In the genomic region with DNA sequence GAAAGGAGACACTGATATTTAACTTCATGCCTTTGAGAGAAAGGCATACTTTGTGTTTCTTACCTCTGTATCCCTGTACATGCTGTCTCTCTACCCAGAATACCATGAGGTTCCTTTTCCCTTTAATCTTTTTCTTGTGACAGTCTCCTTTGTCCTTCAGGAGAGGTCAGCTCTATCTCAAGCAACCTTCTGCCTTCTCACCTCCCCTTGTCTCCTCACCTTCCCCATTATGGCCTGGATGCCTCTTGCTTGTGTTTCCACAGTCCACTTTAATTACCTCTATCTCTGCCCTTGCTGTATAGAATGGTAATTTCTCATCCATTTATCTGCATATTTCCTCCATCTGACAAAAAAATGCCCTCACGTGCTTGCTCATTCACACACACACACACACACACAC, we compare ENCODE assay signal across 13 cellular contexts. TPM values are rescaled to one million over a fixed set of nuclear protein-coding genes. Genes with fewer than 3 reads are reported as not detected.
DNase-seq lines count a peak whose midpoint lies in the region; ATAC-seq, FAIRE-seq and TF ChIP-seq lines count a peak whose summit lies in the region.
"Had no signal": no experiment of that assay in that cellular context is flagged by ENCODE, and none has a peak within 500 bp of the region (broad histone marks: within the 10 kb centered on the region; RNA-seq: fewer than 3 reads in every experiment).

No MANE protein-coding gene starts in this region.

- H3K4me1 ChIP-seq in IMR-90 (ENCODE audit: control insufficient read depth, insufficient read depth, low read length): peaks cover 16% of the 10 kb centered on the region
- peaks cover 35% of the 10 kb centered on the region for H3K4me1 ChIP-seq in astrocyte (ENCODE audit: insufficient read depth, low read length)

- peak overlapping the region; percentile 70 for H3K27ac ChIP-seq in CD4-positive, alpha-beta T cell (ENCODE audit: low read depth, low read length)
- H3K27ac ChIP-seq in IMR-90 (ENCODE audit: insufficient read depth, low read length) (no peak overlapping the region; the same call in 1 of the 2 replicates), astrocyte (ENCODE audit: low read depth, low read length) (peak overlapping the region; percentile 41)

- H2BK5ac ChIP-seq in IMR-90 (ENCODE audit: low read depth, low read length, poor library complexity, severe bottlenecking): peak overlapping the region; percentile 42

- no peaks in the 10 kb centered on the region for H3K27me3 ChIP-seq in CD4-positive, alpha-beta T cell (ENCODE audit: control insufficient read depth, insufficient read depth, low read length)
- H3K27me3 ChIP-seq in IMR-90 (ENCODE audit: control insufficient read depth, insufficient read depth, low read length): no peaks in the 10 kb centered on the region
- H3K27me3 ChIP-seq in astrocyte (ENCODE audit: insufficient read depth, low read length): no peaks in the 10 kb centered on the region

- peak; percentile 60 for FAIRE-seq in astrocyte (lab: Jason Lieb, UNC)

- no peak overlapping the region for H2AK5ac ChIP-seq in IMR-90 (ENCODE audit: low read depth, low read length)

- H2BK120ac ChIP-seq in IMR-90 (ENCODE audit: low read depth, low read length): no peak overlapping the region

- peaks cover 97% of the 10 kb centered on the region for H3K79me2 ChIP-seq in astrocyte (ENCODE audit: insufficient read depth, low read length)

- H4K5ac ChIP-seq in IMR-90 (ENCODE audit: low read depth, low read length): no peak overlapping the region

- H3K79me1 ChIP-seq in IMR-90 (ENCODE audit: low read depth in 1 of 2, low read length in 2 of 2): 0 out of 4 replicates have a peak, but pooled peaks cover 0 to 3% of the 10 kb centered on the region in 2 experiments

- H3K23ac ChIP-seq in IMR-90 (ENCODE audit: low read depth, low read length): no peak overlapping the region

- H4K91ac ChIP-seq in IMR-90 (ENCODE audit: insufficient read depth, low read depth, low read length): no peak overlapping the region

- H2BK15ac ChIP-seq in IMR-90 (ENCODE audit: low read depth, low read length): no peak overlapping the region

- DNase-seq in CD4-positive, alpha-beta T cell: no peak
- no peak for DNase-seq in IMR-90
- no peak for DNase-seq in astrocyte (ENCODE audit: low read depth)
- no peak for DNase-seq in natural killer cell
- no peak for DNase-seq in KG1 (lab: John Stamatoyannopoulos, UW)
- DNase-seq in SIG-M5 treated with dmso at 0.1 percent for 504 hours (lab: John Stamatoyannopoulos, UW; ENCODE audit: unreplicated experiment): no peak
- no peak for DNase-seq in NCI-H1105 treated with DMSO at 0.1 percent for 48 hours (lab: John Stamatoyannopoulos, UW)
- DNase-seq: DMS53; dorsolateral prefrontal cortex; NCI-H526; nucleus accumbens; stimulated activated CD4-positive, alpha-beta T cell treated with anti-CD3 and anti-CD28 coated beads, Interleukin-4, amount 100 ng/mL, for 1 hour had no signal

- H2BK20ac ChIP-seq in IMR-90 (ENCODE audit: low read depth, low read length): no peak overlapping the region

- POLR2A ChIA-PET in CD4-positive, alpha-beta T cell (lab: Charles Lee): interaction anchor here (1.3 to 4.1 kb wide), 3 partner anchors 21 to 95 kb away, joined by 5 to 25 read pairs (median 10); a partner anchor contains a TSS
- POLR2A ChIA-PET in IMR-90 (lab: Charles Lee; ENCODE audit: unreplicated experiment): no interaction called here

- H3K18ac ChIP-seq in IMR-90 (ENCODE audit: low read depth, low read length): no peak overlapping the region

- H3K36me3 Mint-ChIP-seq in CD4-positive, alpha-beta T cell (ENCODE audit: low read depth): peaks cover 30% of the 10 kb centered on the region
- H3K36me3 Mint-ChIP-seq in astrocyte (ENCODE audit: low read depth, unreplicated experiment) (peaks cover 2% of the 10 kb centered on the region), natural killer cell (no peaks in the 10 kb centered on the region)

- H3K14ac ChIP-seq in IMR-90 (replicated peaks; ENCODE audit: low read depth, low read length): no peak overlapping the region

- CTCF ChIA-PET in CD4-positive, alpha-beta T cell (lab: Charles Lee): interaction anchor here (1.7 kb wide), 1 partner anchor 100 kb away, joined by 5 read pairs; no protein-coding TSS in a partner anchor
- CTCF ChIA-PET in IMR-90 (lab: Yijun Ruan, JAX): no interaction called here

- H4K20me1 ChIP-seq in IMR-90 (ENCODE audit: insufficient read depth, low read length) (peaks cover 85% of the 10 kb centered on the region), astrocyte (ENCODE audit: insufficient read depth, low read length) (peaks cover 80% of the 10 kb centered on the region)

- TF ChIP-seq RAD21 in IMR-90 (IDR thresholded peaks at IDR 0.05; ENCODE audit: low read length): no peak

- ATAC-seq in CD4-positive, alpha-beta T cell (ENCODE audit: poor library complexity): no peak
- no peak for ATAC-seq in IMR-90 (ENCODE audit: low read depth)
- no peak for ATAC-seq in natural killer cell
- ATAC-seq in HG02798 (IDR thresholded peaks at IDR 0.05; ENCODE audit: poor library complexity, unreplicated experiment): no peak

- peak overlapping the region; percentile 94 for H3K27ac Mint-ChIP-seq in CD4-positive, alpha-beta T cell
- H3K27ac Mint-ChIP-seq in astrocyte (ENCODE audit: unreplicated experiment): no peak overlapping the region
- peak overlapping the region; percentile 86 to 98 for H3K27ac Mint-ChIP-seq in natural killer cell

- H3K4me3 Mint-ChIP-seq in CD4-positive, alpha-beta T cell: peak overlapping the region; percentile 44
- no peak overlapping the region for H3K4me3 Mint-ChIP-seq in astrocyte (ENCODE audit: unreplicated experiment)
- H3K4me3 Mint-ChIP-seq in natural killer cell: peak overlapping the region; percentile 81

- H3K9ac ChIP-seq in IMR-90 (ENCODE audit: low read depth, low read length): no peak overlapping the region
- peak overlapping the region; percentile 14 for H3K9ac ChIP-seq in astrocyte (ENCODE audit: low read length)

- H3K4me1 Mint-ChIP-seq in CD4-positive, alpha-beta T cell (ENCODE audit: low read depth): peaks cover 93% of the 10 kb centered on the region
- H3K4me1 Mint-ChIP-seq in astrocyte (ENCODE audit: low read depth, unreplicated experiment): peaks cover 43% of the 10 kb centered on the region
- H3K4me1 Mint-ChIP-seq in natural killer cell: peaks cover 84 to 97% of the 10 kb centered on the region in 2 donors

- in situ Hi-C loops in IMR-90 (cut with MboI; ENCODE audit: low sequenced_read_pairs): no loop called here

- BruUV-seq in IMR-90 (replicated peaks; lab: Mats Ljungman, UMichigan): no TSS peak

- H3K4ac ChIP-seq in IMR-90 (ENCODE audit: low read depth, low read length): no peak overlapping the region

- no peak overlapping the region for H3K4me2 ChIP-seq in IMR-90 (ENCODE audit: low read depth, low read length)
- H3K4me2 ChIP-seq in astrocyte (ENCODE audit: low read length): peak overlapping the region; percentile 69

- H4K8ac ChIP-seq in IMR-90 (ENCODE audit: low read depth in 2 of 2, low read length in 2 of 2): no peak overlapping the region

- H3K56ac ChIP-seq in IMR-90 (ENCODE audit: extremely low read depth, insufficient read depth, low read length): no peak overlapping the region

- H2AK9ac ChIP-seq in IMR-90 (replicated peaks; ENCODE audit: low read depth, low read length, poor library complexity): no peak overlapping the region

- H3K9me3 Mint-ChIP-seq in CD4-positive, alpha-beta T cell: no peaks in the 10 kb centered on the region
- H3K9me3 Mint-ChIP-seq in astrocyte (ENCODE audit: unreplicated experiment) (no peaks in the 10 kb centered on the region), natural killer cell (no peaks in the 10 kb centered on the region)

- H3K27me3 Mint-ChIP-seq in CD4-positive, alpha-beta T cell: no peaks in the 10 kb centered on the region
- H3K27me3 Mint-ChIP-seq in astrocyte (ENCODE audit: low read depth, unreplicated experiment) (no peaks in the 10 kb centered on the region), natural killer cell (ENCODE audit: low read depth in 2 of 2) (no peaks in the 10 kb centered on the region)

- H3K9me3 ChIP-seq in CD4-positive, alpha-beta T cell (ENCODE audit: control insufficient read depth, low read length): no peaks in the 10 kb centered on the region
- H3K9me3 ChIP-seq in IMR-90 (ENCODE audit: control insufficient read depth, insufficient read depth, low read length) (no peaks in the 10 kb centered on the region), astrocyte (ENCODE audit: insufficient read depth, low read depth, low read length) (no peaks in the 10 kb centered on the region)

- H3K4me3 ChIP-seq in IMR-90 (ENCODE audit: insufficient read depth, low read depth, low read length) (no peak overlapping the region), astrocyte (ENCODE audit: insufficient read depth, low read depth, low read length) (no peak overlapping the region)
- H3K4me3 ChIP-seq: dorsolateral prefrontal cortex had no signal

- dilution Hi-C loops in IMR-90 (cut with HindIII; ENCODE audit: low sequenced_read_pairs, unreplicated experiment): no loop called here

- no peak overlapping the region for H2AFZ ChIP-seq in IMR-90 (replicated peaks; ENCODE audit: low read length, poor library complexity)
- no peak overlapping the region for H2AFZ ChIP-seq in astrocyte (ENCODE audit: low read depth, low read length)

- TF ChIP-seq POLR2A in IMR-90 (IDR thresholded peaks at IDR 0.05; ENCODE audit: low read depth, low read length): no peak

- no peak for TF ChIP-seq CTCF in CD4-positive, alpha-beta T cell (IDR thresholded peaks at IDR 0.05)
- TF ChIP-seq CTCF in IMR-90 (conservative IDR thresholded peaks at IDR 0.05; ENCODE audit: low read depth, low read length): no peak
- TF ChIP-seq CTCF in astrocyte (IDR thresholded peaks at IDR 0.05; ENCODE audit: insufficient read depth, low read depth, low read length): no peak
- no peak for TF ChIP-seq CTCF in natural killer cell (IDR thresholded peaks at IDR 0.05)

- H3K9me1 ChIP-seq in IMR-90 (ENCODE audit: insufficient read depth, low read length): peaks cover 7% of the 10 kb centered on the region; the same call in 1 of the 2 replicates

- peaks cover 4% of the 10 kb centered on the region for H3K36me3 ChIP-seq in IMR-90 (ENCODE audit: control insufficient read depth, insufficient read depth, low read length)
- peaks cover 4% of the 10 kb centered on the region for H3K36me3 ChIP-seq in astrocyte (ENCODE audit: insufficient read depth, low read length)

- intact Hi-C loops in CD4-positive, alpha-beta T cell (cut with DNase I, micrococcal nuclease): loop anchor here (2.0 to 10.0 kb wide), 3 partner anchors 21 to 319 kb away; no protein-coding TSS in a partner anchor
- intact Hi-C loops in IMR-90 (cut with micrococcal nuclease): no loop called here
- intact Hi-C loops in natural killer cell (cut with micrococcal nuclease): loop anchor here (1.0 kb wide), 1 partner anchor 101 kb away; no protein-coding TSS in a partner anchor

- WGBS in IMR-90 (ENCODE audit: extremely low coverage in 2 of 2, insufficient read length in 1 of 2), 2 experiments: no CpG with 5 or more reads among the region's 1 CpG

TF ChIP-seq in IMR-90, 13 proteins besides CTCF, POLR2A, EP300 and RAD21 (continues in another document):
- no peak for TF ChIP-seq MAFK (IDR thresholded peaks at IDR 0.05; ENCODE audit: low read depth, low read length)

RNA-seq across cellular contexts. Expression of a gene that starts 28.4 kb away (rescaled TPM):
- total RNA-seq in CD4-positive, alpha-beta T cell: 100 to 1,000 TPM; 268 to 273 TPM
- total RNA-seq in IMR-90 (2012; rRNA removed) (580 and 619 TPM in 2 replicates), astrocyte (356 and 369 TPM in 2 replicates), natural killer cell (1,000 to 10,000 TPM in 1 of 3 donors, 100 to 1,000 TPM in 2; 866 to 1,028 (median 919) TPM)
- polyA plus RNA-seq in IMR-90 (2012; rRNA removed): 422 TPM in 2 replicates
- polyA plus RNA-seq in IMR-90 (2012; cell fraction: cytosol; rRNA removed): 175 and 199 TPM in 2 replicates
- polyA plus RNA-seq in IMR-90 (2012; cell fraction: nucleus; rRNA removed; ENCODE audit: low replicate concordance): 152 and 305 TPM in 2 replicates
